Comparison of ENCODE assay signal across 35 cellular contexts in genomic region chr20:3721912-3722311, GRCh38. TPM values are rescaled to one million over a fixed set of nuclear protein-coding genes. Genes with fewer than 3 reads are reported as not detected.
"Had no signal": no experiment of that assay in that cellular context is flagged by ENCODE, and none has a peak within 500 bp of the region (broad histone marks: within the 10 kb centered on the region; RNA-seq: fewer than 3 reads in every experiment).

No MANE protein-coding gene starts in this region.

- H3K9me3 ChIP-seq: ascending aorta, breast epithelium, colonic mucosa, esophagus squamous epithelium, gastroesophageal sphincter, heart right ventricle had no signal

- H3K36me3 ChIP-seq: ascending aorta, breast epithelium, cardiac muscle cell, colonic mucosa, esophagus squamous epithelium, gastroesophageal sphincter, heart right ventricle had no signal

- DNase-seq: activated CD4-positive, alpha-beta memory T cell treated with anti-CD3 and anti-CD28 coated beads, Interleukin-2, amount 10 ng/mL, durations not matched to agents 7 days and 5 days; activated CD4-positive, alpha-beta T cell treated with anti-CD3 and anti-CD28 coated beads for 1 hour; activated CD4-positive, alpha-beta T cell treated with anti-CD3 and anti-CD28 coated beads for 4 hours; activated CD4-positive, alpha-beta T cell treated with anti-CD3 and anti-CD28 coated beads, Interleukin-2, amount 10 ng/mL, durations not matched to agents 7 days and 5 days; activated CD4-positive, alpha-beta T cell treated with anti-CD3 and anti-CD28 coated beads, Interleukin-2, amount 50 U/mL, for 4 hours; activated CD8-positive, alpha-beta memory T cell treated with anti-CD3 and anti-CD28 coated beads, Interleukin-2, amount 50 U/mL, for 48 hours; activated gamma-delta T cell; activated naive CD4-positive, alpha-beta T cell; activated naive CD4-positive, alpha-beta T cell treated with anti-CD3 and anti-CD28 coated beads, Interleukin-2, amount 10 ng/mL, durations not matched to agents 7 days and 5 days; activated naive CD8-positive, alpha-beta T cell treated with anti-CD3 and anti-CD28 coated beads, Interleukin-2, amount 10 ng/mL, durations not matched to agents 7 days and 5 days; activated T-cell treated with anti-CD3 and anti-CD28 coated beads for 4 hours; activated T-cell treated with anti-CD3 and anti-CD28 coated beads, Interleukin-2, amount 50 U/mL, for 24 hours; activated T-cell treated with anti-CD3 and anti-CD28 coated beads, Interleukin-2, amount 50 U/mL, for 72 hours; central memory CD4-positive, alpha-beta T cell; cerebellar nuclear complex; colonic mucosa; effector CD8-positive, alpha-beta T cell; esophagus squamous epithelium; foreskin melanocyte; heart right ventricle; T-helper 2 cell had no signal

- H3K27ac ChIP-seq: ascending aorta, breast epithelium, cardiac muscle cell, colonic mucosa, epithelial cell of prostate, esophagus squamous epithelium, gastroesophageal sphincter, heart right ventricle, VCaP had no signal

- H3K4me1 ChIP-seq: ascending aorta, breast epithelium, colonic mucosa, esophagus squamous epithelium, gastroesophageal sphincter had no signal

- ATAC-seq: activated naive CD4-positive, alpha-beta T cell treated with anti-CD3 and anti-CD28 coated beads, Interleukin-2, amount 50 U/mL, for 72 hours; activated T-cell treated with anti-CD3 and anti-CD28 coated beads, Interleukin-2, amount 50 U/mL, for 72 hours; gastroesophageal sphincter; heart right ventricle; WTC11 had no signal

- H3K27me3 ChIP-seq: ascending aorta, breast epithelium, colonic mucosa had no signal

- H3K4me3 ChIP-seq: ascending aorta, breast epithelium, cardiac muscle cell, colonic mucosa, esophagus squamous epithelium, gastroesophageal sphincter, heart right ventricle had no signal

RNA-seq across cellular contexts. Expression of gene SIGLEC1, which starts 9.5 kb away (rescaled TPM):
- total RNA-seq: activated CD4-positive, alpha-beta T cell treated with anti-CD3 and anti-CD28 coated beads, Interleukin-2, amount 10 ng/mL, durations not matched to agents 7 days and 5 days; cardiac muscle cell; dermis microvascular lymphatic vessel endothelial cell; endothelial cell of umbilical vein; fibroblast of lung; fibroblast of villous mesenchyme; glomerular endothelial cell had no signal
- polyA plus RNA-seq: cardiac muscle cell, endothelial cell of umbilical vein, fibroblast of lung had no signal

RNA-seq across cellular contexts. Expression of gene HSPA12B, which starts 10.6 kb away (rescaled TPM):
- total RNA-seq: activated CD4-positive, alpha-beta T cell treated with anti-CD3 and anti-CD28 coated beads, Interleukin-2, amount 10 ng/mL, durations not matched to agents 7 days and 5 days; activated naive CD4-positive, alpha-beta T cell treated with anti-CD3 and anti-CD28 coated beads, Interleukin-2, amount 50 U/mL, for 72 hours; activated naive CD8-positive, alpha-beta T cell treated with anti-CD3 and anti-CD28 coated beads, Interleukin-2, amount 10 ng/mL, durations not matched to agents 7 days and 5 days; activated T-cell treated with anti-CD3 and anti-CD28 coated beads, Interleukin-2, amount 50 U/mL, for 72 hours; fibroblast of villous mesenchyme had no signal
- polyA plus RNA-seq: cardiac muscle cell had no signal

RNA-seq across cellular contexts. Expression of gene ADAM33, which starts 40.1 kb away (rescaled TPM):
- total RNA-seq: activated CD4-positive, alpha-beta memory T cell treated with anti-CD3 and anti-CD28 coated beads, Interleukin-2, amount 10 ng/mL, durations not matched to agents 7 days and 5 days; activated CD4-positive, alpha-beta T cell treated with anti-CD3 and anti-CD28 coated beads, Interleukin-2, amount 10 ng/mL, durations not matched to agents 7 days and 5 days; activated naive CD4-positive, alpha-beta T cell treated with anti-CD3 and anti-CD28 coated beads, Interleukin-2, amount 50 U/mL, for 72 hours; activated naive CD8-positive, alpha-beta T cell treated with anti-CD3 and anti-CD28 coated beads, Interleukin-2, amount 10 ng/mL, durations not matched to agents 7 days and 5 days; activated T-cell treated with anti-CD3 and anti-CD28 coated beads, Interleukin-2, amount 50 U/mL, for 72 hours; dermis microvascular lymphatic vessel endothelial cell; glomerular endothelial cell had no signal

RNA-seq across cellular contexts. Expression of gene GFRA4, which starts 58.7 kb away (rescaled TPM):
- total RNA-seq: activated CD4-positive, alpha-beta memory T cell treated with anti-CD3 and anti-CD28 coated beads, Interleukin-2, amount 10 ng/mL, durations not matched to agents 7 days and 5 days; activated CD4-positive, alpha-beta T cell treated with anti-CD3 and anti-CD28 coated beads, Interleukin-2, amount 10 ng/mL, durations not matched to agents 7 days and 5 days; activated naive CD4-positive, alpha-beta T cell treated with anti-CD3 and anti-CD28 coated beads, Interleukin-2, amount 50 U/mL, for 72 hours; activated naive CD8-positive, alpha-beta T cell treated with anti-CD3 and anti-CD28 coated beads, Interleukin-2, amount 10 ng/mL, durations not matched to agents 7 days and 5 days; activated T-cell treated with anti-CD3 and anti-CD28 coated beads, Interleukin-2, amount 50 U/mL, for 72 hours; ascending aorta; breast epithelium; cardiac muscle cell; colonic mucosa; dermis microvascular lymphatic vessel endothelial cell; endothelial cell of umbilical vein; esophagus squamous epithelium; fibroblast of lung; fibroblast of villous mesenchyme; gastroesophageal sphincter; glomerular endothelial cell; heart right ventricle; WTC11 had no signal
- polyA plus RNA-seq: cardiac muscle cell, endothelial cell of umbilical vein, esophagus, fibroblast of lung, heart right ventricle had no signal
